24 cellular contexts compared by ENCODE assay signal in genomic region chr22:44797181-44797720, GRCh38. TPM values are rescaled to one million over a fixed set of nuclear protein-coding genes. Genes with fewer than 3 reads are reported as not detected.
DNase-seq lines count a peak whose midpoint lies in the region; ATAC-seq and TF ChIP-seq lines count a peak whose summit lies in the region.
"Had no signal": no experiment of that assay in that cellular context is flagged by ENCODE, and none has a peak within 500 bp of the region (broad histone marks: within the 10 kb centered on the region; RNA-seq: fewer than 3 reads in every experiment).

No MANE protein-coding gene starts in this region.

- no peak overlapping the region for H4K8ac ChIP-seq in neuronal stem cell (ENCODE audit: low read depth, low read length)

- H3K4ac ChIP-seq in neuronal stem cell (ENCODE audit: low read length) = no peak overlapping the region

- intact Hi-C loops in Caco-2 (cut with micrococcal nuclease; ENCODE audit: unreplicated experiment) (no loop called here), transverse colon (cut with DNase I; ENCODE audit: low total_unique reads) (no loop called here)

- H3K4me1 ChIP-seq in Caco-2 (no peaks in the 10 kb centered on the region), neuronal stem cell (ENCODE audit: control insufficient read depth in 2 of 2, insufficient read depth in 1 of 2, low read depth in 1 of 2, low read length in 2 of 2) (peaks cover 0 to 7% of the 10 kb centered on the region in 2 donors), transverse colon (no peaks in the 10 kb centered on the region)
- H3K4me1 ChIP-seq: BLaER1 had no signal

- H2AFZ ChIP-seq in neuronal stem cell (ENCODE audit: low read length) = no peak overlapping the region
- H2AFZ ChIP-seq: GM23248 had no signal

- H3K4me2 ChIP-seq in neuronal stem cell (ENCODE audit: insufficient read depth, low read length, poor library complexity, severe bottlenecking) = no peak overlapping the region
- H3K4me2 ChIP-seq: BLaER1, KMS-11 had no signal

- peaks cover 55% of the 10 kb centered on the region for H3K36me3 Mint-ChIP-seq in Caco-2 (ENCODE audit: insufficient read depth, unreplicated experiment)
- peaks cover 7% of the 10 kb centered on the region for H3K36me3 Mint-ChIP-seq in WTC11
- H3K36me3 Mint-ChIP-seq: CD8-positive, alpha-beta T cell had no signal

- in situ Hi-C loops in transverse colon (cut with MboI; ENCODE audit: low pct_ligation_motif_present in 1 of 4, low pct_unique_long_range_greater_than_20kb in 1 of 4, low sequenced_read_pairs in 3 of 4) = no loop called here

- POLR2A ChIA-PET in Caco-2 (lab: Charles Lee) (no interaction called here), WTC11 (lab: Charles Lee) (no interaction called here)

- WGBS in neuronal stem cell (ENCODE audit: extremely low coverage in 2 of 2, insufficient read length in 2 of 2, insufficient replicate concordance in 1 of 2), 2 donors = no CpG with 5 or more reads among the region's 8 CpGs
- WGBS in transverse colon (ENCODE audit: low coverage in 1 of 2), 2 donors = 74 to 77% methylated on average over 3 to 8 of the region's 8 CpGs

- peak overlapping the region; percentile 56 for H3K14ac ChIP-seq in neuronal stem cell (ENCODE audit: low read length)

- TF ChIP-seq CTCF in Caco-2 (IDR thresholded peaks at IDR 0.05; ENCODE audit: insufficient read depth in 1 of 2, low read depth in 1 of 2, low read length in 1 of 2, severe bottlenecking in 1 of 2, unreplicated experiment in 1 of 2) (no peak), WTC11 (IDR thresholded peaks at IDR 0.05) (no peak), transverse colon (IDR thresholded peaks at IDR 0.05) (no peak)

- ATAC-seq in WTC11 (no peak), GM18520 (IDR thresholded peaks at IDR 0.05; ENCODE audit: unreplicated experiment) (no peak)
- ATAC-seq: CD8-positive, alpha-beta T cell; HepG2 had no signal

- H3K4me3 Mint-ChIP-seq in Caco-2 (ENCODE audit: unreplicated experiment) (no peak overlapping the region), WTC11 (no peak overlapping the region)
- H3K4me3 Mint-ChIP-seq: CD8-positive, alpha-beta T cell had no signal

- no peaks in the 10 kb centered on the region for H3K36me3 ChIP-seq in Caco-2 (ENCODE audit: control insufficient read depth, insufficient read depth, low read length)
- H3K36me3 ChIP-seq in neuronal stem cell (replicated peaks in 1 of 2; ENCODE audit: control insufficient read depth in 2 of 2, insufficient read depth in 2 of 2, low read length in 2 of 2) = no peaks in the 10 kb centered on the region
- H3K36me3 ChIP-seq in transverse colon = no peaks in the 10 kb centered on the region
- H3K36me3 ChIP-seq: BLaER1 had no signal

- H3K9ac ChIP-seq in neuronal stem cell (ENCODE audit: low read depth, low read length, poor library complexity) = no peak overlapping the region
- H3K9ac ChIP-seq: BLaER1, GM23248, KMS-11 had no signal

- no peak overlapping the region for H2BK120ac ChIP-seq in neuronal stem cell (ENCODE audit: low read depth, low read length)

- no peak overlapping the region for H4K91ac ChIP-seq in neuronal stem cell (ENCODE audit: low read depth, low read length, poor library complexity)

- H2BK15ac ChIP-seq in neuronal stem cell (ENCODE audit: low read length) = no peak overlapping the region

- H3K27ac ChIP-seq in neuronal stem cell (replicated peaks; ENCODE audit: low read length) (no peak overlapping the region), transverse colon (no peak overlapping the region)
- H3K27ac ChIP-seq: BLaER1, GM23248, KMS-11 had no signal

- H3K27me3 Mint-ChIP-seq in Caco-2 (ENCODE audit: insufficient read depth, unreplicated experiment) (no peaks in the 10 kb centered on the region), WTC11 (ENCODE audit: low read depth) (no peaks in the 10 kb centered on the region)

- H3K23ac ChIP-seq in neuronal stem cell (ENCODE audit: low read depth, low read length, poor library complexity) = no peak overlapping the region

- no peaks in the 10 kb centered on the region for H3K9me3 Mint-ChIP-seq in Caco-2 (ENCODE audit: unreplicated experiment)
- H3K9me3 Mint-ChIP-seq in WTC11 = no peaks in the 10 kb centered on the region
- H3K9me3 Mint-ChIP-seq: CD8-positive, alpha-beta T cell had no signal

- H3K27ac Mint-ChIP-seq in Caco-2 (ENCODE audit: unreplicated experiment) = peak overlapping the region; percentile 48
- H3K27ac Mint-ChIP-seq in WTC11 = peak overlapping the region; percentile 81
- H3K27ac Mint-ChIP-seq: CD8-positive, alpha-beta T cell had no signal

- H3K9me3 ChIP-seq in Caco-2 (no peaks in the 10 kb centered on the region), neuronal stem cell (replicated peaks in 1 of 2; ENCODE audit: control insufficient read depth in 2 of 2, insufficient read depth in 1 of 2, low read depth in 1 of 2, low read length in 2 of 2) (no peaks in the 10 kb centered on the region), transverse colon (no peaks in the 10 kb centered on the region)
- H3K9me3 ChIP-seq: BLaER1 had no signal

- no peaks in the 10 kb centered on the region for H3K79me1 ChIP-seq in neuronal stem cell (ENCODE audit: low read depth, low read length)

- H3K4me1 Mint-ChIP-seq in Caco-2 (ENCODE audit: low read depth, unreplicated experiment) (no peaks in the 10 kb centered on the region), WTC11 (peaks cover 40% of the 10 kb centered on the region)

- TF ChIP-seq POLR2A in transverse colon (IDR thresholded peaks at IDR 0.05) = no peak

- TF ChIP-seq EP300 in transverse colon (IDR thresholded peaks at IDR 0.05; ENCODE audit: low read depth) = no peak

- no peak overlapping the region for H2BK5ac ChIP-seq in neuronal stem cell (ENCODE audit: low read length)

- H3K27me3 ChIP-seq in Caco-2 (replicated peaks; ENCODE audit: control insufficient read depth, insufficient read depth, low read length) (no peaks in the 10 kb centered on the region), neuronal stem cell (ENCODE audit: control insufficient read depth in 3 of 3, insufficient read depth in 3 of 3, low read depth in 1 of 3, low read length in 3 of 3) (peaks cover 0 to 8% (median 0%) of the 10 kb centered on the region in 3 experiments), transverse colon (peaks cover 9% of the 10 kb centered on the region)
- H3K27me3 ChIP-seq: BLaER1 had no signal

- peak overlapping the region; percentile 57 for H3K18ac ChIP-seq in neuronal stem cell (ENCODE audit: low read length)

- no peak overlapping the region for H2BK12ac ChIP-seq in neuronal stem cell (ENCODE audit: low read length)

- CTCF ChIA-PET in Caco-2 (lab: Charles Lee) = no interaction called here
- CTCF ChIA-PET in WTC11 (lab: Charles Lee) = interaction anchor here (0.7 to 2.6 kb wide), 6 partner anchors 10 to 113 kb away, joined by 4 to 16 read pairs (median 6); partner anchors contain the start of gene ARHGAP8

- H3K4me3 ChIP-seq in Caco-2 (ENCODE audit: low read depth, low read length) (no peak overlapping the region), neuronal stem cell (ENCODE audit: low read length in 2 of 2) (no peak overlapping the region), transverse colon (no peak overlapping the region)
- H3K4me3 ChIP-seq: BLaER1, GM23248 had no signal

- no TSS peak for BruUV-seq in Caco-2 (replicated peaks; lab: Mats Ljungman, UMichigan)

- H2AK5ac ChIP-seq in neuronal stem cell (ENCODE audit: low read depth, low read length) = no peak overlapping the region

- no peak for DNase-seq in Caco-2
- no peak for DNase-seq in WTC11 (ENCODE audit: low spot score)
- peak; percentile 70 for DNase-seq in inferior parietal cortex (ENCODE audit: extremely low spot score)
- no peak for DNase-seq in neuronal stem cell (ENCODE audit: low spot score)
- no peak for DNase-seq in NCI-H2107 (lab: John Stamatoyannopoulos, UW)
- DNase-seq in transverse colon = no peak
- DNase-seq in GOT3 (lab: John Stamatoyannopoulos, UW) = no peak
- DNase-seq: CD8-positive, alpha-beta T cell; DND-41; GF-D8; GM23248; NCI-H1092 treated with DMSO at 0.1 percent for 48 hours; NCI-H1694 treated with DMSO at 0.1 percent for 48 hours; NCI-H446; NCI-H69; NK-92 treated with Interleukin-12 subunit alpha and Interleukin-12 subunit beta, amount 100 ng/mL, for 24 hours; SHP77 had no signal

TF ChIP-seq in WTC11, 78 proteins besides CTCF, POLR2A, EP300 and RAD21:
- no peak for TF ChIP-seq HMGA2 (CRISPR knock-in tag; IDR thresholded peaks at IDR 0.05)
TF ChIP-seq in WTC11: peak in this region for 0.

RNA-seq across cellular contexts. Expression of gene ARHGAP8, which starts 44.9 kb away (rescaled TPM):
- total RNA-seq in Caco-2 (2022) (81.5 and 90.5 TPM in 2 replicates), WTC11 (2021) (50.5 to 61.4 TPM (median 58.0 TPM) in 3 replicates), transverse colon (10 to 100 TPM; 28.6 to 51.5 (median 31.5) TPM)
- polyA plus RNA-seq in neuronal stem cell (2013, experiment 1 of 2) = 4.1 TPM
- polyA plus RNA-seq in neuronal stem cell (2013, experiment 2 of 2) = 4.2 TPM
- total RNA-seq: A172, M059J, OCI-LY7 had no signal
- polyA plus RNA-seq: GM23248, HepG2 had no signal
